In genomic region chr16:52741386-52741785, GRCh38 we compare ENCODE assay signal across 19 cellular contexts.
"Had no signal": no experiment of that assay in that cellular context is flagged by ENCODE, and none has a peak within 500 bp of the region (broad histone marks: within the 10 kb centered on the region; RNA-seq: fewer than 3 reads in every experiment).

No MANE protein-coding gene starts in this region.

- H3K4me3 ChIP-seq: left ventricle myocardium inferior, mucosa of descending colon, right atrium auricular region, thyroid gland had no signal

- H3K4me1 Mint-ChIP-seq: activated CD4-positive, alpha-beta memory T cell treated with anti-CD3 and anti-CD28 coated beads, Interleukin-2, amount 10 ng/mL, durations not matched to agents 7 days and 5 days; activated naive CD8-positive, alpha-beta T cell treated with anti-CD3 and anti-CD28 coated beads for 36 hours; central memory CD8-positive, alpha-beta T cell; naive thymus-derived CD4-positive, alpha-beta T cell; stimulated activated memory B cell treated with anti-CD40 and anti-IgM and Interleukin-4, amounts not matched to agents 10 μg/mL and 1 μg/mL and 100 μg/mL, for 72 hours had no signal

- H3K27me3 ChIP-seq: brain microvascular endothelial cell, right atrium auricular region, thyroid gland had no signal

- H3K36me3 Mint-ChIP-seq: activated naive CD8-positive, alpha-beta T cell treated with anti-CD3 and anti-CD28 coated beads for 36 hours; naive thymus-derived CD4-positive, alpha-beta T cell; stimulated activated memory B cell treated with anti-CD40 and anti-IgM and Interleukin-4, amounts not matched to agents 10 μg/mL and 1 μg/mL and 100 μg/mL, for 72 hours had no signal

- H3K9me3 ChIP-seq: left ventricle myocardium inferior, mucosa of descending colon, right atrium auricular region, thyroid gland had no signal

- H3K27me3 Mint-ChIP-seq: activated CD4-positive, alpha-beta memory T cell treated with anti-CD3 and anti-CD28 coated beads, Interleukin-2, amount 10 ng/mL, durations not matched to agents 7 days and 5 days; activated naive CD8-positive, alpha-beta T cell treated with anti-CD3 and anti-CD28 coated beads for 36 hours; central memory CD8-positive, alpha-beta T cell; stimulated activated memory B cell treated with anti-CD40 and anti-IgM and Interleukin-4, amounts not matched to agents 10 μg/mL and 1 μg/mL and 100 μg/mL, for 72 hours had no signal

- H3K27ac Mint-ChIP-seq: activated CD4-positive, alpha-beta memory T cell treated with anti-CD3 and anti-CD28 coated beads, Interleukin-2, amount 10 ng/mL, durations not matched to agents 7 days and 5 days; activated naive CD8-positive, alpha-beta T cell treated with anti-CD3 and anti-CD28 coated beads for 36 hours; naive thymus-derived CD4-positive, alpha-beta T cell; stimulated activated memory B cell treated with anti-CD40 and anti-IgM and Interleukin-4, amounts not matched to agents 10 μg/mL and 1 μg/mL and 100 μg/mL, for 72 hours had no signal

- H3K4me1 ChIP-seq: left ventricle myocardium inferior, right atrium auricular region, thyroid gland had no signal

- ATAC-seq: mucosa of descending colon; naive thymus-derived CD4-positive, alpha-beta T cell; stimulated activated memory B cell treated with anti-CD40 and anti-IgM and Interleukin-4, amounts not matched to agents 10 μg/mL and 1 μg/mL and 100 μg/mL, for 72 hours had no signal

- DNase-seq: activated CD4-positive, alpha-beta memory T cell treated with anti-CD3 and anti-CD28 coated beads, Interleukin-2, amount 10 ng/mL, durations not matched to agents 7 days and 5 days; activated gamma-delta T cell treated with Interleukin-2 at 50 U/mL for 16 hours; activated naive CD8-positive, alpha-beta T cell treated with anti-CD3 and anti-CD28 coated beads for 36 hours; activated T-cell treated with anti-CD3 and anti-CD28 coated beads, Interleukin-2, amount 50 U/mL, for 48 hours; amygdala; brain microvascular endothelial cell; cortex of kidney; effector CD8-positive, alpha-beta T cell; foreskin melanocyte; left ventricle myocardium inferior; mucosa of descending colon; naive thymus-derived CD4-positive, alpha-beta T cell; nucleus accumbens; stimulated activated CD4-positive, alpha-beta T cell treated with anti-CD3 and anti-CD28 coated beads, Interleukin-2, amount 100 ng/mL, for 48 hours; thyroid gland had no signal

- H3K4me3 Mint-ChIP-seq: activated CD4-positive, alpha-beta memory T cell treated with anti-CD3 and anti-CD28 coated beads, Interleukin-2, amount 10 ng/mL, durations not matched to agents 7 days and 5 days; activated naive CD8-positive, alpha-beta T cell treated with anti-CD3 and anti-CD28 coated beads for 36 hours; central memory CD8-positive, alpha-beta T cell; naive thymus-derived CD4-positive, alpha-beta T cell; stimulated activated memory B cell treated with anti-CD40 and anti-IgM and Interleukin-4, amounts not matched to agents 10 μg/mL and 1 μg/mL and 100 μg/mL, for 72 hours had no signal

- H3K27ac ChIP-seq: brain microvascular endothelial cell, left ventricle myocardium inferior, right atrium auricular region, thyroid gland, VCaP had no signal

- H3K36me3 ChIP-seq: brain microvascular endothelial cell, left ventricle myocardium inferior, right atrium auricular region, thyroid gland had no signal
